ENCODE assay signal across 23 cellular contexts in the genomic region with DNA sequence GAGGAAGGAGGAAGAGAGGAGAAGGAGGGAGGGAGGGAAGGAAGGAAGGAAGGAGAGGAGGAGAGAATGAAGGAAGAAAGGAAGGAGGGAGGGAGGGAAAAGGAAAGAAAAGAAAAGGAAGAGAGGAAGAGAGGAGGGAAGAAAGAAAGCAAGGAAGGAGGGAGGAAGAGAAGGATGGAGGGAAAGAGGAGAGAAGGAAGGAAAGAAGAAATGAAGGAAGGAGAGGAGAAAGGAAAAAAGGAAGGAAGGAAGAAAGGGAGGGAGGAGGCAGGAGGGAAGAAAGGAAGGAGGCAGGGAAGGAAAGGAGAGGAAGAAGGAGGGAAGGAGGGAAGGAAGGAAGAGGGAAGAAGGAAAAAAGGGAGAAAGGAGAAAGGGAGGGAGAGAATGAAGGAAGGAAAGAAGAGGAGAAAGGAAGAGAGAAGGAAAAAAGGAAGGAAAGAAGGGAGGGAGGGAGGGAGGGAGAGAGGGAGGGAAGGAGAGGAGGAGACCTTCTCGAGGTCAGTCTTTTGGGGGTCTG. TPM values are rescaled to one million over a fixed set of nuclear protein-coding genes. Genes with fewer than 3 reads are reported as not detected.
A peak's percentile ranks its signal among the peaks of the same experiment; 100 is the strongest.
DNase-seq lines count a peak whose midpoint lies in the region; ATAC-seq, FAIRE-seq and TF ChIP-seq lines count a peak whose summit lies in the region.
"Had no signal": no experiment of that assay in that cellular context is flagged by ENCODE, and none has a peak within 500 bp of the region (broad histone marks: within the 10 kb centered on the region; RNA-seq: fewer than 3 reads in every experiment).

No MANE protein-coding gene starts in this region.

- no peak for FAIRE-seq in HepG2 (lab: Jason Lieb, UNC)
- FAIRE-seq: A204.1, D721Med, G401.6, GM12891, GM19239 had no signal

- no peak for ATAC-seq in HepG2
- no peak for ATAC-seq in right lobe of liver
- ATAC-seq: CD8-positive, alpha-beta T cell had no signal

- no peaks in the 10 kb centered on the region for H3K36me3 ChIP-seq in HepG2 (replicated peaks in 1 of 2; ENCODE audit: control insufficient read depth in 1 of 2, insufficient read depth in 2 of 2, low read length in 2 of 2)
- no peaks in the 10 kb centered on the region for H3K36me3 ChIP-seq in right lobe of liver
- H3K36me3 ChIP-seq in PC-9 (ENCODE audit: low read depth): no peaks in the 10 kb centered on the region
- no peaks in the 10 kb centered on the region for H3K36me3 ChIP-seq in BE2C
- H3K36me3 ChIP-seq: BLaER1 treated with 17β-estradiol and CSF1 and Interleukin-3, amounts not matched to agents 10 nM and 100 nM had no signal

- no peak overlapping the region for H3K4me2 ChIP-seq in HepG2 (ENCODE audit: low read depth, low read length)
- H3K4me2 ChIP-seq in PC-9: peak overlapping the region; percentile 7; the same call in 1 of the 2 replicates
- H3K4me2 ChIP-seq: BLaER1 treated with 17β-estradiol and CSF1 and Interleukin-3, amounts not matched to agents 10 nM and 100 nM had no signal

- H3K27me3 ChIP-seq in HepG2 (ENCODE audit: control insufficient read depth in 1 of 2, insufficient read depth in 2 of 2, low read length in 2 of 2): peaks cover 0 to 6% of the 10 kb centered on the region in 2 experiments; a peak in 2 of 5 replicates
- H3K27me3 ChIP-seq in right lobe of liver: no peaks in the 10 kb centered on the region
- no peaks in the 10 kb centered on the region for H3K27me3 ChIP-seq in PC-9 (ENCODE audit: insufficient read depth, low read depth)
- peaks cover 11% of the 10 kb centered on the region; the same call in 1 of the 2 replicates for H3K27me3 ChIP-seq in BE2C
- H3K27me3 ChIP-seq: BLaER1 treated with 17β-estradiol and CSF1 and Interleukin-3, amounts not matched to agents 10 nM and 100 nM had no signal

- no peak overlapping the region for H3K4me3 ChIP-seq in HepG2 (replicated peaks in 1 of 3; ENCODE audit: insufficient read depth in 1 of 3, low read depth in 2 of 3, low read length in 3 of 3)
- H3K4me3 ChIP-seq in right lobe of liver: no peak overlapping the region
- no peak overlapping the region for H3K4me3 ChIP-seq in PC-9
- no peak overlapping the region for H3K4me3 ChIP-seq in BE2C (ENCODE audit: low read depth, low read length)
- H3K4me3 ChIP-seq: BLaER1 treated with 17β-estradiol and CSF1 and Interleukin-3, amounts not matched to agents 10 nM and 100 nM had no signal

- no peak for TF ChIP-seq RAD21 in HepG2 (CRISPR knock-in tag; IDR thresholded peaks at IDR 0.05)

- H3K79me2 ChIP-seq in HepG2 (ENCODE audit: insufficient read depth, low read length) (no peaks in the 10 kb centered on the region), PC-9 (ENCODE audit: low read depth) (no peaks in the 10 kb centered on the region)

- TF ChIP-seq CTCF in HepG2 (CRISPR knock-in tag; IDR thresholded peaks at IDR 0.05) (no peak), right lobe of liver (IDR thresholded peaks at IDR 0.05) (no peak), PC-9 (conservative IDR thresholded peaks at IDR 0.05) (no peak), BE2C (IDR thresholded peaks at IDR 0.05; ENCODE audit: low read depth, low read length) (no peak)

- no TSS peak for BruUV-seq in HepG2 (replicated peaks; lab: Mats Ljungman, UMichigan)
- BruUV-seq in PC-9 (replicated peaks; lab: Mats Ljungman, UMichigan): no TSS peak

- 0% methylated on average over 1 of the region's 1 CpG for WGBS in HepG2 (ENCODE audit: low lambda C conversion rate)
- 18% methylated on average over 1 of the region's 1 CpG for WGBS in right lobe of liver (ENCODE audit: insufficient coverage, low coverage, low lambda C conversion rate, missing lambda C conversion rate)

- TF ChIP-seq EP300 in HepG2 (IDR thresholded peaks at IDR 0.05; ENCODE audit: low read depth in 2 of 2, low read length in 2 of 2) (no peak), HepG2 (CRISPR knock-in tag; IDR thresholded peaks at IDR 0.05; ENCODE audit: borderline replicate concordance) (no peak)

- POLR2A ChIA-PET in HepG2 (lab: Yijun Ruan, JAX) (no interaction called here), PC-9 (lab: Charles Lee; ENCODE audit: unreplicated experiment) (no interaction called here)

- H4K20me1 ChIP-seq in HepG2 (ENCODE audit: insufficient read depth, low read length) (no peaks in the 10 kb centered on the region), PC-9 (ENCODE audit: insufficient read depth) (no peaks in the 10 kb centered on the region)
- H4K20me1 ChIP-seq: BLaER1 treated with 17β-estradiol and CSF1 and Interleukin-3, amounts not matched to agents 10 nM and 100 nM had no signal

- H3K9me3 ChIP-seq in HepG2 (ENCODE audit: low read length): no peaks in the 10 kb centered on the region
- H3K9me3 ChIP-seq in right lobe of liver: no peaks in the 10 kb centered on the region
- 0 out of 2 replicates have a peak, but pooled peaks cover 4% of the 10 kb centered on the region for H3K9me3 ChIP-seq in PC-9 (ENCODE audit: insufficient read depth, low read depth)
- H3K9me3 ChIP-seq in BE2C: no peaks in the 10 kb centered on the region
- H3K9me3 ChIP-seq: Caco-2 had no signal

- no peak overlapping the region for H2AFZ ChIP-seq in HepG2 (ENCODE audit: low read length)
- H2AFZ ChIP-seq in PC-9: no peak overlapping the region

- H3K9ac ChIP-seq in HepG2 (ENCODE audit: insufficient read depth, low read depth, low read length): no peak overlapping the region
- H3K9ac ChIP-seq: BLaER1 treated with 17β-estradiol and CSF1 and Interleukin-3, amounts not matched to agents 10 nM and 100 nM had no signal

- no peaks in the 10 kb centered on the region for H3K9me2 ChIP-seq in PC-9 (ENCODE audit: insufficient read depth)

- DNase-seq in HepG2 (ENCODE audit: low spot score): no peak
- no peak for DNase-seq in right lobe of liver
- DNase-seq in PC-9: no peak
- no peak for DNase-seq in BE2C
- DNase-seq in NCI-H1694 (lab: John Stamatoyannopoulos, UW): no peak
- DNase-seq: 8988T; ACHN; Caco-2; Calu3; CD4-positive, alpha-beta T cell; CD8-positive, alpha-beta T cell; DMS79 treated with DMSO at 0.1 percent for 48 hours; GF-D8 had no signal

- CTCF ChIA-PET in HepG2 (lab: Yijun Ruan, JAX; ENCODE audit: low intra/inter-chr PET ratio, low total read pairs) (no interaction called here), PC-9 (lab: Charles Lee) (no interaction called here)

- no peak for TF ChIP-seq POLR2A in HepG2 (IDR thresholded peaks at IDR 0.05; ENCODE audit: insufficient read depth in 1 of 2, low read depth in 2 of 2, low read length in 2 of 2)
- no peak for TF ChIP-seq POLR2A in right lobe of liver (IDR thresholded peaks at IDR 0.05)

- peaks cover 42% of the 10 kb centered on the region for H3F3A ChIP-seq in PC-9 (ENCODE audit: insufficient read depth, low read depth)

- in situ Hi-C loops in HepG2 (cut with HindIII; ENCODE audit: extremely low pct_ligation_motif_present, low pct_unique_long_range_greater_than_20kb): no loop called here

- H3K27ac ChIP-seq in HepG2 (ENCODE audit: extremely low read length, insufficient read depth, low read length) (no peak overlapping the region), right lobe of liver (no peak overlapping the region), PC-9 (no peak overlapping the region)
- H3K27ac ChIP-seq: BLaER1 treated with 17β-estradiol and CSF1 and Interleukin-3, amounts not matched to agents 10 nM and 100 nM; C4-2B had no signal

- intact Hi-C loops in HepG2 (cut with micrococcal nuclease; ENCODE audit: unreplicated experiment): no loop called here
- intact Hi-C loops in right lobe of liver (cut with DNase I): no loop called here
- intact Hi-C loops in PC-9 (cut with micrococcal nuclease; ENCODE audit: unreplicated experiment): no loop called here

- no peaks in the 10 kb centered on the region for H3K4me1 ChIP-seq in HepG2 (ENCODE audit: insufficient read depth, low read length)
- H3K4me1 ChIP-seq in right lobe of liver: no peaks in the 10 kb centered on the region
- peaks cover 56% of the 10 kb centered on the region for H3K4me1 ChIP-seq in PC-9 (replicated peaks; ENCODE audit: insufficient read depth)
- H3K4me1 ChIP-seq in BE2C: no peaks in the 10 kb centered on the region
- H3K4me1 ChIP-seq: Caco-2 had no signal

RNA-seq across cellular contexts. Expression of a gene that starts 13.4 kb away (rescaled TPM):
- total RNA-seq in HepG2 (2016; rRNA removed; fragmentation: Illumina TruSeq; extraction: Trizol): not detected in 2 replicates
- not detected in 2 replicates for total RNA-seq in HepG2 (2016; cell fraction: cytosol; rRNA removed; fragmentation: Illumina TruSeq; extraction: Trizol; ENCODE audit: low read depth)
- not detected in 2 replicates for total RNA-seq in HepG2 (2016; cell fraction: insoluble cytoplasmic fraction; rRNA removed; fragmentation: Illumina TruSeq; extraction: Trizol)
- not detected in 2 replicates for total RNA-seq in HepG2 (2016; cell fraction: membrane; rRNA removed; fragmentation: Illumina TruSeq; extraction: Trizol)
- total RNA-seq in HepG2 (2016; cell fraction: nucleus; rRNA removed; fragmentation: Illumina TruSeq; extraction: Trizol): not detected in 2 replicates
- not detected in 2 replicates for polyA plus RNA-seq in HepG2 (2011; rRNA removed)
- not detected in 2 replicates for polyA plus RNA-seq in HepG2 (2011; cell fraction: cytosol; rRNA removed)
- not detected in 2 replicates for polyA plus RNA-seq in HepG2 (2011; cell fraction: nucleus; rRNA removed)
- not detected in 2 replicates for polyA plus RNA-seq in HepG2 (2012)
- polyA plus RNA-seq in HepG2 (2016; cell fraction: cytosol; fragmentation: Illumina TruSeq; extraction: Trizol; ENCODE audit: low read depth): not detected in 2 replicates
- polyA plus RNA-seq in HepG2 (2016; cell fraction: insoluble cytoplasmic fraction; fragmentation: Illumina TruSeq; extraction: Trizol; ENCODE audit: low read depth): not detected in 2 replicates
- polyA plus RNA-seq in HepG2 (2016; cell fraction: membrane; fragmentation: Illumina TruSeq; extraction: Trizol; ENCODE audit: low read depth): not detected in 2 replicates
- polyA plus RNA-seq in HepG2 (2016; cell fraction: nucleus; fragmentation: Illumina TruSeq; extraction: Trizol; ENCODE audit: insufficient read depth, low read depth): not detected in 2 replicates
- not detected in 2 replicates for polyA minus RNA-seq in HepG2 (2011; rRNA and poly(A)+ RNA removed; ENCODE audit: low replicate concordance)
- polyA minus RNA-seq in HepG2 (2011; cell fraction: cytosol; rRNA and poly(A)+ RNA removed): not detected in 2 replicates
- not detected in 2 replicates for polyA minus RNA-seq in HepG2 (2011; cell fraction: nucleus; rRNA and poly(A)+ RNA removed)
- total RNA-seq in right lobe of liver: not detected
- 0.58 and 1.9 TPM in 2 replicates for total RNA-seq in PC-9 (2021)
- polyA plus RNA-seq in BE2C (2012; ENCODE audit: insufficient read depth, insufficient read length, low read depth): not detected
- total RNA-seq: A673; Caco-2; Calu3; CD4-positive, alpha-beta T cell; CD8-positive, alpha-beta T cell had no signal
- polyA plus RNA-seq: AG04450, BJ had no signal

RNA-seq across cellular contexts. Expression of a gene that starts 46.2 kb away (rescaled TPM):
- total RNA-seq in HepG2 (2016; rRNA removed; fragmentation: Illumina TruSeq; extraction: Trizol) (not detected in 2 replicates), right lobe of liver (not detected), PC-9 (2021) (not detected in 2 replicates)
- total RNA-seq in HepG2 (2016; cell fraction: cytosol; rRNA removed; fragmentation: Illumina TruSeq; extraction: Trizol; ENCODE audit: low read depth): not detected in 2 replicates
- total RNA-seq in HepG2 (2016; cell fraction: insoluble cytoplasmic fraction; rRNA removed; fragmentation: Illumina TruSeq; extraction: Trizol): not detected in 2 replicates
- not detected in 2 replicates for total RNA-seq in HepG2 (2016; cell fraction: membrane; rRNA removed; fragmentation: Illumina TruSeq; extraction: Trizol)
- not detected in 2 replicates for total RNA-seq in HepG2 (2016; cell fraction: nucleus; rRNA removed; fragmentation: Illumina TruSeq; extraction: Trizol)
- polyA plus RNA-seq in HepG2 (2011; rRNA removed): not detected in 2 replicates
- not detected in 2 replicates for polyA plus RNA-seq in HepG2 (2011; cell fraction: cytosol; rRNA removed)
- polyA plus RNA-seq in HepG2 (2011; cell fraction: nucleus; rRNA removed): not detected in 2 replicates
- not detected in 2 replicates for polyA plus RNA-seq in HepG2 (2012)
- not detected in 2 replicates for polyA plus RNA-seq in HepG2 (2016; cell fraction: cytosol; fragmentation: Illumina TruSeq; extraction: Trizol; ENCODE audit: low read depth)
- polyA plus RNA-seq in HepG2 (2016; cell fraction: insoluble cytoplasmic fraction; fragmentation: Illumina TruSeq; extraction: Trizol; ENCODE audit: low read depth): not detected in 2 replicates
- not detected in 2 replicates for polyA plus RNA-seq in HepG2 (2016; cell fraction: membrane; fragmentation: Illumina TruSeq; extraction: Trizol; ENCODE audit: low read depth)
- not detected in 2 replicates for polyA plus RNA-seq in HepG2 (2016; cell fraction: nucleus; fragmentation: Illumina TruSeq; extraction: Trizol; ENCODE audit: insufficient read depth, low read depth)
- not detected in 2 replicates for polyA minus RNA-seq in HepG2 (2011; rRNA and poly(A)+ RNA removed; ENCODE audit: low replicate concordance)
- polyA minus RNA-seq in HepG2 (2011; cell fraction: cytosol; rRNA and poly(A)+ RNA removed): not detected in 2 replicates
- polyA minus RNA-seq in HepG2 (2011; cell fraction: nucleus; rRNA and poly(A)+ RNA removed): not detected in 2 replicates
- polyA plus RNA-seq in BE2C (2012; ENCODE audit: insufficient read depth, insufficient read length, low read depth): not detected
- total RNA-seq: A673; Caco-2; Calu3; CD4-positive, alpha-beta T cell; CD8-positive, alpha-beta T cell had no signal
- polyA plus RNA-seq: AG04450, BJ had no signal

RNA-seq across cellular contexts. Expression of a gene that starts 56.2 kb away (rescaled TPM):
- not detected in 2 replicates for total RNA-seq in HepG2 (2016; rRNA removed; fragmentation: Illumina TruSeq; extraction: Trizol)
- not detected in 2 replicates for total RNA-seq in HepG2 (2016; cell fraction: cytosol; rRNA removed; fragmentation: Illumina TruSeq; extraction: Trizol; ENCODE audit: low read depth)
- not detected in 2 replicates for total RNA-seq in HepG2 (2016; cell fraction: insoluble cytoplasmic fraction; rRNA removed; fragmentation: Illumina TruSeq; extraction: Trizol)
- total RNA-seq in HepG2 (2016; cell fraction: membrane; rRNA removed; fragmentation: Illumina TruSeq; extraction: Trizol): not detected in 2 replicates
- total RNA-seq in HepG2 (2016; cell fraction: nucleus; rRNA removed; fragmentation: Illumina TruSeq; extraction: Trizol): not detected in 2 replicates
- polyA plus RNA-seq in HepG2 (2011; rRNA removed): not detected in 2 replicates
- not detected in 2 replicates for polyA plus RNA-seq in HepG2 (2011; cell fraction: cytosol; rRNA removed)
- not detected in 2 replicates for polyA plus RNA-seq in HepG2 (2011; cell fraction: nucleus; rRNA removed)
- not detected in 2 replicates for polyA plus RNA-seq in HepG2 (2012)
- polyA plus RNA-seq in HepG2 (2016; cell fraction: cytosol; fragmentation: Illumina TruSeq; extraction: Trizol; ENCODE audit: low read depth): not detected in 2 replicates
- not detected in 2 replicates for polyA plus RNA-seq in HepG2 (2016; cell fraction: insoluble cytoplasmic fraction; fragmentation: Illumina TruSeq; extraction: Trizol; ENCODE audit: low read depth)
- not detected in 2 replicates for polyA plus RNA-seq in HepG2 (2016; cell fraction: membrane; fragmentation: Illumina TruSeq; extraction: Trizol; ENCODE audit: low read depth)
- polyA plus RNA-seq in HepG2 (2016; cell fraction: nucleus; fragmentation: Illumina TruSeq; extraction: Trizol; ENCODE audit: insufficient read depth, low read depth): not detected in 2 replicates
- not detected in 2 replicates for polyA minus RNA-seq in HepG2 (2011; rRNA and poly(A)+ RNA removed; ENCODE audit: low replicate concordance)
- not detected in 2 replicates for polyA minus RNA-seq in HepG2 (2011; cell fraction: cytosol; rRNA and poly(A)+ RNA removed)
- not detected in 2 replicates for polyA minus RNA-seq in HepG2 (2011; cell fraction: nucleus; rRNA and poly(A)+ RNA removed)
- total RNA-seq in right lobe of liver: not detected
- total RNA-seq in PC-9 (2021): 1.5 and 2.9 TPM in 2 replicates
- polyA plus RNA-seq in BE2C (2012; ENCODE audit: insufficient read depth, insufficient read length, low read depth): not detected
- total RNA-seq: Caco-2; Calu3; CD4-positive, alpha-beta T cell; CD8-positive, alpha-beta T cell had no signal
- polyA plus RNA-seq: AG04450, BJ had no signal
